In genomic region chr3:183224581-183224980, GRCh38 we compare ENCODE assay signal across 14 cellular contexts. TPM values are rescaled to one million over a fixed set of nuclear protein-coding genes. Genes with fewer than 3 reads are reported as not detected.
A peak's percentile ranks its signal among the peaks of the same experiment; 100 is the strongest.
DNase-seq lines count a peak whose midpoint lies in the region; ATAC-seq and TF ChIP-seq lines count a peak whose summit lies in the region.
"Had no signal": no experiment of that assay in that cellular context is flagged by ENCODE, and none has a peak within 500 bp of the region (broad histone marks: within the 10 kb centered on the region; RNA-seq: fewer than 3 reads in every experiment).

No MANE protein-coding gene starts in this region.

- POLR2A ChIA-PET in activated CD4-positive, alpha-beta memory T cell treated with anti-CD3 and anti-CD28 coated beads, Interleukin-2, amount 10 ng/mL, durations not matched to agents 7 days and 5 days (lab: Charles Lee), result interaction anchor here (0.9 kb wide), 1 partner anchor 28 kb away, joined by 3 read pairs; the partner anchor contains the start of gene B3GNT5

- H3K4me3 Mint-ChIP-seq in activated CD4-positive, alpha-beta memory T cell treated with anti-CD3 and anti-CD28 coated beads, Interleukin-2, amount 10 ng/mL, durations not matched to agents 7 days and 5 days, result peak overlapping the region; percentile 5
- no peak overlapping the region for H3K4me3 Mint-ChIP-seq in Calu3 (ENCODE audit: low read depth, unreplicated experiment)
- H3K4me3 Mint-ChIP-seq: mesothelial cell of epicardium had no signal

- no peaks in the 10 kb centered on the region for H3K27me3 Mint-ChIP-seq in activated CD4-positive, alpha-beta memory T cell treated with anti-CD3 and anti-CD28 coated beads, Interleukin-2, amount 10 ng/mL, durations not matched to agents 7 days and 5 days
- H3K27me3 Mint-ChIP-seq in Calu3 (ENCODE audit: unreplicated experiment), result no peaks in the 10 kb centered on the region
- H3K27me3 Mint-ChIP-seq: progenitor cell of endocrine pancreas had no signal

- intact Hi-C loops in Calu3 (cut with micrococcal nuclease; ENCODE audit: unreplicated experiment), result no loop called here

- H3K36me3 Mint-ChIP-seq in activated CD4-positive, alpha-beta memory T cell treated with anti-CD3 and anti-CD28 coated beads, Interleukin-2, amount 10 ng/mL, durations not matched to agents 7 days and 5 days (ENCODE audit: low read depth), result peaks cover 3% of the 10 kb centered on the region
- H3K36me3 Mint-ChIP-seq in activated naive CD4-positive, alpha-beta T cell treated with anti-CD3 and anti-CD28 coated beads, Interleukin-2, amount 50 U/mL, for 72 hours, result peaks cover 0 to 6% of the 10 kb centered on the region in 2 donors
- no peaks in the 10 kb centered on the region for H3K36me3 Mint-ChIP-seq in Calu3 (ENCODE audit: insufficient read depth, unreplicated experiment)
- H3K36me3 Mint-ChIP-seq: mesothelial cell of epicardium had no signal

- ATAC-seq in GM21367 (IDR thresholded peaks at IDR 0.05; ENCODE audit: unreplicated experiment) (peak; percentile 51), GM19467 (IDR thresholded peaks at IDR 0.05; ENCODE audit: unreplicated experiment) (no peak)
- peak; percentile 84 to 87 for ATAC-seq in activated naive CD4-positive, alpha-beta T cell treated with anti-CD3 and anti-CD28 coated beads, Interleukin-2, amount 50 U/mL, for 72 hours

- no peak overlapping the region for H3K27ac Mint-ChIP-seq in activated CD4-positive, alpha-beta memory T cell treated with anti-CD3 and anti-CD28 coated beads, Interleukin-2, amount 10 ng/mL, durations not matched to agents 7 days and 5 days
- peak overlapping the region; percentile 18 to 48 for H3K27ac Mint-ChIP-seq in activated naive CD4-positive, alpha-beta T cell treated with anti-CD3 and anti-CD28 coated beads, Interleukin-2, amount 50 U/mL, for 72 hours
- H3K27ac Mint-ChIP-seq in Calu3 (ENCODE audit: unreplicated experiment), result no peak overlapping the region
- H3K27ac Mint-ChIP-seq: mesothelial cell of epicardium, progenitor cell of endocrine pancreas had no signal

- no peak for TF ChIP-seq CTCF in Calu3 (IDR thresholded peaks at IDR 0.05; ENCODE audit: unreplicated experiment)

- CTCF ChIA-PET in activated CD4-positive, alpha-beta memory T cell treated with anti-CD3 and anti-CD28 coated beads, Interleukin-2, amount 10 ng/mL, durations not matched to agents 7 days and 5 days (lab: Charles Lee), result interaction anchor here (0.7 kb wide), 1 partner anchor 185 kb away, joined by 3 read pairs; no protein-coding TSS in a partner anchor
- CTCF ChIA-PET in Calu3 (lab: Charles Lee), result no interaction called here

- H3K9me3 Mint-ChIP-seq in activated CD4-positive, alpha-beta memory T cell treated with anti-CD3 and anti-CD28 coated beads, Interleukin-2, amount 10 ng/mL, durations not matched to agents 7 days and 5 days, result no peaks in the 10 kb centered on the region
- H3K9me3 Mint-ChIP-seq in activated naive CD4-positive, alpha-beta T cell treated with anti-CD3 and anti-CD28 coated beads, Interleukin-2, amount 50 U/mL, for 72 hours, result peaks cover 0 to 5% of the 10 kb centered on the region in 2 donors
- H3K9me3 Mint-ChIP-seq in Calu3 (ENCODE audit: low read depth, unreplicated experiment), result peaks cover 3% of the 10 kb centered on the region
- H3K9me3 Mint-ChIP-seq: mesothelial cell of epicardium had no signal

- peak; percentile 44 for DNase-seq in activated CD4-positive, alpha-beta memory T cell treated with anti-CD3 and anti-CD28 coated beads, Interleukin-2, amount 10 ng/mL, durations not matched to agents 7 days and 5 days
- DNase-seq in activated naive CD4-positive, alpha-beta T cell treated with anti-CD3 and anti-CD28 coated beads, Interleukin-2, amount 50 U/mL, for 72 hours (ENCODE audit: low spot score in 2 of 2), result peak; percentile 42 to 68
- peak; percentile 25 for DNase-seq in stimulated activated CD4-positive, alpha-beta T cell treated with anti-CD3 and anti-CD28 coated beads, Interleukin-4, amount 100 ng/mL, for 1 hour
- no peak for DNase-seq in KG1 (lab: John Stamatoyannopoulos, UW)
- DNase-seq in SIG-M5 (lab: John Stamatoyannopoulos, UW), result no peak
- DNase-seq in Calu3, result no peak
- DNase-seq: aorta, dorsolateral prefrontal cortex, MV-4-11, WERI-Rb-1 had no signal

- peaks cover 16% of the 10 kb centered on the region for H3K4me1 Mint-ChIP-seq in activated CD4-positive, alpha-beta memory T cell treated with anti-CD3 and anti-CD28 coated beads, Interleukin-2, amount 10 ng/mL, durations not matched to agents 7 days and 5 days
- H3K4me1 Mint-ChIP-seq in Calu3 (ENCODE audit: low read depth, unreplicated experiment), result no peaks in the 10 kb centered on the region
- H3K4me1 Mint-ChIP-seq: mesothelial cell of epicardium had no signal

- BruUV-seq in Calu3 (replicated peaks; lab: Mats Ljungman, UMichigan), result no TSS peak

RNA-seq across cellular contexts. Expression of gene B3GNT5, which starts 28.5 kb away (rescaled TPM):
- under 1 TPM; 0.60 to 0.78 TPM for total RNA-seq in activated CD4-positive, alpha-beta memory T cell treated with anti-CD3 and anti-CD28 coated beads, Interleukin-2, amount 10 ng/mL, durations not matched to agents 7 days and 5 days
- 10 to 100 TPM; 12.4 to 56.4 TPM for total RNA-seq in activated naive CD4-positive, alpha-beta T cell treated with anti-CD3 and anti-CD28 coated beads, Interleukin-2, amount 50 U/mL, for 72 hours
- 42.9 and 43.6 TPM in 2 replicates for total RNA-seq in Calu3 (2022)

Comparison
In these comparisons a context has a peak if more than half of its experiments do, and no peak if none do; other contexts are left out.
1. DNase-seq: peak in activated CD4-positive, alpha-beta memory T cell treated with anti-CD3 and anti-CD28 coated beads, Interleukin-2, amount 10 ng/mL, durations not matched to agents 7 days and 5 days (single experiment), activated naive CD4-positive, alpha-beta T cell treated with anti-CD3 and anti-CD28 coated beads, Interleukin-2, amount 50 U/mL, for 72 hours (2 of 2) and stimulated activated CD4-positive, alpha-beta T cell treated with anti-CD3 and anti-CD28 coated beads, Interleukin-4, amount 100 ng/mL, for 1 hour (single experiment); none in KG1 (single experiment), SIG-M5 (single experiment) and Calu3 (single experiment).
2. H3K27ac Mint-ChIP-seq: peak in activated naive CD4-positive, alpha-beta T cell treated with anti-CD3 and anti-CD28 coated beads, Interleukin-2, amount 50 U/mL, for 72 hours (2 of 2); none in activated CD4-positive, alpha-beta memory T cell treated with anti-CD3 and anti-CD28 coated beads, Interleukin-2, amount 10 ng/mL, durations not matched to agents 7 days and 5 days (single experiment) and Calu3 (single experiment).
3. RNA of gene B3GNT5, which starts 28.5 kb away (total RNA-seq): 12.4 to 56.4 TPM in activated naive CD4-positive, alpha-beta T cell treated with anti-CD3 and anti-CD28 coated beads, Interleukin-2, amount 50 U/mL, for 72 hours and 42.9 to 43.6 TPM in Calu3; 0.60 to 0.78 TPM in activated CD4-positive, alpha-beta memory T cell treated with anti-CD3 and anti-CD28 coated beads, Interleukin-2, amount 10 ng/mL, durations not matched to agents 7 days and 5 days; every median in the first group is over 4 times any median in the second.